ENCODE assay signal across 12 cellular contexts in genomic region chr18:50312296-50313030, GRCh38. TPM values are rescaled to one million over a fixed set of nuclear protein-coding genes. Genes with fewer than 3 reads are reported as not detected.
DNase-seq lines count a peak whose midpoint lies in the region; ATAC-seq lines count a peak whose summit lies in the region.
"Had no signal": no experiment of that assay in that cellular context is flagged by ENCODE, and none has a peak within 500 bp of the region (broad histone marks: within the 10 kb centered on the region; RNA-seq: fewer than 3 reads in every experiment).

No MANE protein-coding gene starts in this region.

- ATAC-seq in HG02840 (IDR thresholded peaks at IDR 0.05; ENCODE audit: low FRiP score, unreplicated experiment) (peak; percentile 66), HG03575 (IDR thresholded peaks at IDR 0.05; ENCODE audit: extremely low read depth, insufficient number of reproducible peaks, low FRiP score, unreplicated experiment) (peak; percentile 62)
- no peak for ATAC-seq in activated T-helper 17 cell treated with anti-CD3 and anti-CD28 coated beads, Interleukin-2, amount 50 U/mL, for 72 hours (replicated peaks)

- no peak overlapping the region for H3K27ac Mint-ChIP-seq in activated T-helper 17 cell treated with anti-CD3 and anti-CD28 coated beads, Interleukin-2, amount 50 U/mL, for 72 hours

- no peaks in the 10 kb centered on the region for H3K4me1 ChIP-seq in urinary bladder (ENCODE audit: insufficient read depth)

- no peaks in the 10 kb centered on the region for H3K36me3 Mint-ChIP-seq in activated T-helper 17 cell treated with anti-CD3 and anti-CD28 coated beads, Interleukin-2, amount 50 U/mL, for 72 hours (ENCODE audit: low read depth)

- H3K4me1 Mint-ChIP-seq in activated T-helper 17 cell treated with anti-CD3 and anti-CD28 coated beads, Interleukin-2, amount 50 U/mL, for 72 hours: no peaks in the 10 kb centered on the region

- H3K27ac ChIP-seq in urinary bladder (ENCODE audit: low read depth): peak overlapping the region; percentile 44
- H3K27ac ChIP-seq: 22Rv1, dorsolateral prefrontal cortex, neutrophil had no signal

- peaks cover 26% of the 10 kb centered on the region for H3K27me3 Mint-ChIP-seq in activated T-helper 17 cell treated with anti-CD3 and anti-CD28 coated beads, Interleukin-2, amount 50 U/mL, for 72 hours

- no peak overlapping the region for H3K4me3 ChIP-seq in urinary bladder (ENCODE audit: low read depth, low read length)
- H3K4me3 ChIP-seq: dorsolateral prefrontal cortex had no signal

- H3K4me3 Mint-ChIP-seq in activated T-helper 17 cell treated with anti-CD3 and anti-CD28 coated beads, Interleukin-2, amount 50 U/mL, for 72 hours: no peak overlapping the region

- no peaks in the 10 kb centered on the region for H3K9me3 Mint-ChIP-seq in activated T-helper 17 cell treated with anti-CD3 and anti-CD28 coated beads, Interleukin-2, amount 50 U/mL, for 72 hours

- peak; percentile 7 to 67 for DNase-seq in NOMO-1 (lab: John Stamatoyannopoulos, UW; ENCODE audit: unreplicated experiment in 2 of 2)
- no peak for DNase-seq in NOMO-1 treated with dmso at 0.1 percent for 144 hours (lab: John Stamatoyannopoulos, UW; ENCODE audit: unreplicated experiment)
- DNase-seq in DMS79 (lab: John Stamatoyannopoulos, UW): no peak
- DNase-seq in NCI-H2171 treated with DMSO at 0.1 percent for 48 hours (lab: John Stamatoyannopoulos, UW): no peak
- DNase-seq: dorsolateral prefrontal cortex, IMR-90 had no signal

- WGBS in urinary bladder: 71% methylated on average over 7 of the region's 7 CpGs

- H3K36me3 ChIP-seq in urinary bladder (ENCODE audit: insufficient read depth): no peaks in the 10 kb centered on the region
- H3K36me3 ChIP-seq: neutrophil had no signal

RNA-seq across cellular contexts. Expression of gene CXXC1, which starts 25.0 kb away (rescaled TPM):
- 32.4 TPM for total RNA-seq in urinary bladder
- 73.9 TPM for polyA plus RNA-seq in urinary bladder
- 100 to 1,000 TPM; 125 to 129 TPM for total RNA-seq in activated T-helper 17 cell treated with anti-CD3 and anti-CD28 coated beads, Interleukin-2, amount 50 U/mL, for 72 hours

RNA-seq across cellular contexts. Expression of gene MBD1, which starts 31.1 kb away (rescaled TPM):
- total RNA-seq in urinary bladder: 39.9 TPM
- 57.0 TPM for polyA plus RNA-seq in urinary bladder
- total RNA-seq in activated T-helper 17 cell treated with anti-CD3 and anti-CD28 coated beads, Interleukin-2, amount 50 U/mL, for 72 hours: 10 to 100 TPM; 89.9 to 98.7 TPM

RNA-seq across cellular contexts. Expression of gene CFAP53, which starts 46.2 kb away (rescaled TPM):
- total RNA-seq in urinary bladder: 0.42 TPM
- polyA plus RNA-seq in urinary bladder: 0.34 TPM
- total RNA-seq in activated T-helper 17 cell treated with anti-CD3 and anti-CD28 coated beads, Interleukin-2, amount 50 U/mL, for 72 hours: 1 to 10 TPM in 1 of 2 donors, under 1 TPM in 1; 0.61 to 3.0 TPM

Comparison
In these comparisons a context has a peak if more than half of its experiments do, and no peak if none do; other contexts are left out.
1. DNase-seq: peak in NOMO-1 (2 of 2); none in NOMO-1 treated with dmso at 0.1 percent for 144 hours (single experiment), DMS79 (single experiment) and NCI-H2171 treated with DMSO at 0.1 percent for 48 hours (single experiment).